Comparison of ENCODE assay signal across 27 cellular contexts in the genomic region with DNA sequence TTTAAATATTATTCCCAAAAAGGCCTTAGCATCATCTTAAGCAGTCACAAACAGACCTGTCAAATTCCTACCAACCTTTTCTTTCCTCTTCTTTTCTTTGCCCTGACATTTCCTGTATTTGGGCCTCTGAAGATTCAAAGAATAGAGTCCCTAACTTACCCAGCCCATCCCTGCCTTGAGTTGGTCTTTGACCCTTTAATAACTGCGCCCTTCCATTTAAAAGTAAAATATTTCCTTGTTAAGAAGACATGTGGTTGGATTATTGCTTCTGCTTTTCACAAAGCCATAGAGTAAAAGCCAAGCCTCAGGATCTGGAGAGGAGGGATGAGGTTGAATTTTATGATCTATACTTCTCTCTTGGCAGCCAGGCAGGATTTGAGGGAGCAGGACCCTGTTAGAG. TPM values are rescaled to one million over a fixed set of nuclear protein-coding genes. Genes with fewer than 3 reads are reported as not detected.
DNase-seq lines count a peak whose midpoint lies in the region; ATAC-seq, FAIRE-seq and TF ChIP-seq lines count a peak whose summit lies in the region.
"Had no signal": no experiment of that assay in that cellular context is flagged by ENCODE, and none has a peak within 500 bp of the region (broad histone marks: within the 10 kb centered on the region; RNA-seq: fewer than 3 reads in every experiment).

No MANE protein-coding gene starts in this region.

- ATAC-seq in GM19035 (IDR thresholded peaks at IDR 0.05; ENCODE audit: unreplicated experiment) (no peak), HG03565 (IDR thresholded peaks at IDR 0.05; ENCODE audit: unreplicated experiment) (no peak)
- ATAC-seq: GM12878, HepG2, K562, Right ventricle myocardium inferior had no signal

- CTCF ChIA-PET in H1 (lab: Charles Lee; ENCODE audit: partially characterized antibody): no interaction called here

- H2BK20ac ChIP-seq in H1 (ENCODE audit: low read length): no peak overlapping the region

- H3K4me3 Mint-ChIP-seq in progenitor cell of endocrine pancreas (ENCODE audit: low read depth): no peak overlapping the region
- H3K4me3 Mint-ChIP-seq: CD4-positive, alpha-beta T cell had no signal

- no peak overlapping the region for H3K9ac ChIP-seq in H1 (replicated peaks in 1 of 4; ENCODE audit: extremely low read depth in 1 of 4, low read depth in 3 of 4, low read length in 3 of 4)
- H3K9ac ChIP-seq: BLaER1 had no signal

- no peak overlapping the region for H2BK120ac ChIP-seq in H1 (replicated peaks; ENCODE audit: low read depth, low read length)

- TF ChIP-seq POLR2A in H1 (IDR thresholded peaks at IDR 0.05; ENCODE audit: control extremely low read depth in 1 of 2, low read depth in 2 of 2, low read length in 2 of 2): no peak

- H4K20me1 ChIP-seq in H1 (replicated peaks in 1 of 2; ENCODE audit: control insufficient read depth in 1 of 2, insufficient read depth in 2 of 2, low read length in 2 of 2): no peaks in the 10 kb centered on the region
- H4K20me1 ChIP-seq: BLaER1 had no signal

- H2BK12ac ChIP-seq in H1 (ENCODE audit: low read depth, low read length): no peak overlapping the region

- no peak overlapping the region for H4K5ac ChIP-seq in H1 (ENCODE audit: insufficient read length, low read depth, low read length)

- no peaks in the 10 kb centered on the region for H3K79me1 ChIP-seq in H1 (ENCODE audit: low read depth, low read length)

- no peak overlapping the region for H3K56ac ChIP-seq in H1 (replicated peaks; ENCODE audit: insufficient read length, low read depth, low read length)

- DNase-seq in DMS79 treated with DMSO at 0.1 percent for 48 hours (lab: John Stamatoyannopoulos, UW) (peak; percentile 25), DMS79 (lab: John Stamatoyannopoulos, UW) (no peak), MV-4-11 (lab: John Stamatoyannopoulos, UW) (peak; percentile 25), H1 (ENCODE audit: low read depth in 1 of 2, low spot score in 2 of 2) (no peak), progenitor cell of endocrine pancreas (ENCODE audit: low spot score, unreplicated experiment) (no peak), GOT3 (lab: John Stamatoyannopoulos, UW) (no peak)
- DNase-seq: ACHN; CD4-positive, alpha-beta T cell; COR-L47; DND-41; NCI-H1694; NCI-H2081; NCI-H446 treated with DMSO at 0.1 percent for 48 hours; NCI-H526 treated with DMSO at 0.1 percent for 48 hours; OCI-M1 had no signal

- H4K91ac ChIP-seq in H1 (replicated peaks; ENCODE audit: insufficient read length, low read length): no peak overlapping the region

- POLR2A ChIA-PET in H1 (lab: Charles Lee; ENCODE audit: partially characterized antibody): no interaction called here

- H3K18ac ChIP-seq in H1 (ENCODE audit: extremely low read depth, low read length): no peak overlapping the region

- no peak overlapping the region for H3K14ac ChIP-seq in H1 (ENCODE audit: insufficient read length)

- H2BK5ac ChIP-seq in H1 (ENCODE audit: low read depth, low read length): no peak overlapping the region

- peaks cover 3% of the 10 kb centered on the region; the same call in 1 of the 2 replicates for H3K23me2 ChIP-seq in H1 (ENCODE audit: low read depth, low read length)

- FAIRE-seq in H1 (lab: Jason Lieb, UNC): no peak
- FAIRE-seq: GM12878, HepG2, K562 had no signal

- no peaks in the 10 kb centered on the region for H3K9me3 ChIP-seq in H1 (ENCODE audit: insufficient read depth in 2 of 2, low read depth in 1 of 2, low read length in 1 of 2)
- H3K9me3 ChIP-seq: BLaER1, HAP-1 had no signal

- H3K4me1 Mint-ChIP-seq in progenitor cell of endocrine pancreas (ENCODE audit: low read depth): peaks cover 29% of the 10 kb centered on the region

- peak overlapping the region; percentile 65; the same call in 1 of the 2 replicates for H2AFZ ChIP-seq in H1 (ENCODE audit: low read length)

- peak overlapping the region; percentile 34 for H3K27ac Mint-ChIP-seq in progenitor cell of endocrine pancreas
- H3K27ac Mint-ChIP-seq: CD4-positive, alpha-beta T cell had no signal

- no peak for TF ChIP-seq RAD21 in H1 (IDR thresholded peaks at IDR 0.05 in 1 of 2, conservative IDR thresholded peaks at IDR 0.05 in 1 of 2; ENCODE audit: low read depth in 2 of 2, low read length in 2 of 2)

- TF ChIP-seq CTCF in H1 (IDR thresholded peaks at IDR 0.05; ENCODE audit: control extremely low read depth in 1 of 3, insufficient read depth in 1 of 3, low read depth in 1 of 3, low read length in 3 of 3): no peak
- no peak for TF ChIP-seq CTCF in progenitor cell of endocrine pancreas (IDR thresholded peaks at IDR 0.05; ENCODE audit: unreplicated experiment)

- no peak overlapping the region for H3K23ac ChIP-seq in H1 (ENCODE audit: insufficient read length)

- no peak overlapping the region for H3K4ac ChIP-seq in H1 (replicated peaks; ENCODE audit: insufficient read length, low read depth, low read length)

- no peaks in the 10 kb centered on the region for H3K9me3 Mint-ChIP-seq in progenitor cell of endocrine pancreas (ENCODE audit: low read depth)
- H3K9me3 Mint-ChIP-seq: CD4-positive, alpha-beta T cell had no signal

- H3K4me2 ChIP-seq in H1 (ENCODE audit: insufficient read depth in 1 of 2, low read depth in 2 of 2, low read length in 2 of 2): no peak overlapping the region
- H3K4me2 ChIP-seq: BLaER1 had no signal

- no peak for TF ChIP-seq EP300 in H1 (IDR thresholded peaks at IDR 0.05; ENCODE audit: borderline replicate concordance in 1 of 2, low read depth in 2 of 2, low read length in 2 of 2)

- H3K4me1 ChIP-seq in H1 (replicated peaks in 1 of 4; ENCODE audit: control insufficient read depth in 3 of 4, insufficient read depth in 4 of 4, low read length in 3 of 4): no peaks in the 10 kb centered on the region
- H3K4me1 ChIP-seq: HAP-1 had no signal

- no peaks in the 10 kb centered on the region for H3K27me3 Mint-ChIP-seq in progenitor cell of endocrine pancreas

- H3K27me3 ChIP-seq in H1 (replicated peaks in 1 of 4; ENCODE audit: control insufficient read depth in 3 of 4, extremely low read depth in 1 of 4, insufficient read depth in 3 of 4, low read length in 3 of 4): peaks cover 0 to 2% (median under 1%) of the 10 kb centered on the region in 4 experiments; a peak in 1 of 7 replicates
- H3K27me3 ChIP-seq: BLaER1 had no signal

- no peak overlapping the region for H2BK15ac ChIP-seq in H1 (ENCODE audit: low read length)

- H2AK5ac ChIP-seq in H1 (ENCODE audit: low read depth, low read length): no peak overlapping the region

- 87% methylated on average over 1 of the region's 1 CpG; no CpG with 5 or more reads in 1 of the 2 experiments for WGBS in H1 (ENCODE audit: extremely low coverage in 1 of 2, insufficient coverage in 1 of 2, insufficient read length in 1 of 2, insufficient replicate concordance in 2 of 2, low coverage in 1 of 2, low lambda C conversion rate in 2 of 2, missing lambda C conversion rate in 1 of 2), 2 experiments

- H4K8ac ChIP-seq in H1 (ENCODE audit: extremely low read depth, insufficient read depth, low read length): no peak overlapping the region

- H3K36me3 Mint-ChIP-seq in progenitor cell of endocrine pancreas (ENCODE audit: insufficient read depth): no peaks in the 10 kb centered on the region

- no peaks in the 10 kb centered on the region for H3K79me2 ChIP-seq in H1 (ENCODE audit: control insufficient read depth in 1 of 2, insufficient read depth in 2 of 2, low read length in 2 of 2)

- no peaks in the 10 kb centered on the region for H3K36me3 ChIP-seq in H1 (ENCODE audit: control insufficient read depth in 2 of 4, insufficient read depth in 4 of 4, low read length in 3 of 4)
- H3K36me3 ChIP-seq: BLaER1, HAP-1 had no signal

- no peak overlapping the region for H3K27ac ChIP-seq in H1 (ENCODE audit: low read depth, low read length)
- H3K27ac ChIP-seq: 22Rv1, BLaER1, HL-60 had no signal

- H3K4me3 ChIP-seq in H1 (ENCODE audit: extremely low read depth in 1 of 4, insufficient read depth in 2 of 4, low read depth in 3 of 4, low read length in 4 of 4): no peak overlapping the region
- H3K4me3 ChIP-seq: BLaER1, GM12878, HAP-1, K562 had no signal

RNA-seq across cellular contexts. Expression of a gene that starts 13.2 kb away (rescaled TPM):
- total RNA-seq in H1 (2021; fragmentation: NEBNext Ultra II Directional; extraction: Animal tissue kit (Norgen Biotek cat#: 25700)): not detected in 2 replicates
- not detected in 2 replicates for polyA plus RNA-seq in H1 (2011; rRNA removed)
- not detected for polyA plus RNA-seq in H1 (2011; cell fraction: cytosol; rRNA removed)
- polyA plus RNA-seq in H1 (2011; cell fraction: nucleus; rRNA removed): not detected
- polyA plus RNA-seq in H1 (2012, experiment 1 of 2): not detected in 4 replicates
- polyA plus RNA-seq in H1 (2012, experiment 2 of 2): not detected
- not detected for polyA plus RNA-seq in H1 (2013, experiment 1 of 2)
- polyA plus RNA-seq in H1 (2013, experiment 2 of 2): not detected
- polyA minus RNA-seq in H1 (2011; rRNA and poly(A)+ RNA removed): not detected in 2 replicates
- not detected for polyA minus RNA-seq in H1 (2011; cell fraction: cytosol; rRNA and poly(A)+ RNA removed)
- not detected for polyA minus RNA-seq in H1 (2011; cell fraction: nucleus; rRNA and poly(A)+ RNA removed)
- not detected in 2 replicates for total RNA-seq in progenitor cell of endocrine pancreas
- total RNA-seq: CD4-positive, alpha-beta T cell; HepG2; HT-29; K562; Right ventricle myocardium inferior; SK-MEL-5 had no signal
- polyA plus RNA-seq: HepG2, K562 had no signal

RNA-seq across cellular contexts. Expression of a gene that starts 29.6 kb away (rescaled TPM):
- not detected in 2 replicates for total RNA-seq in H1 (2021; fragmentation: NEBNext Ultra II Directional; extraction: Animal tissue kit (Norgen Biotek cat#: 25700))
- not detected in 2 replicates for polyA plus RNA-seq in H1 (2011; rRNA removed)
- polyA plus RNA-seq in H1 (2011; cell fraction: cytosol; rRNA removed): not detected
- not detected for polyA plus RNA-seq in H1 (2011; cell fraction: nucleus; rRNA removed)
- not detected in 4 replicates for polyA plus RNA-seq in H1 (2012, experiment 1 of 2)
- polyA plus RNA-seq in H1 (2012, experiment 2 of 2): not detected
- polyA plus RNA-seq in H1 (2013, experiment 1 of 2): not detected
- polyA plus RNA-seq in H1 (2013, experiment 2 of 2): not detected
- polyA minus RNA-seq in H1 (2011; rRNA and poly(A)+ RNA removed): not detected in 2 replicates
- not detected for polyA minus RNA-seq in H1 (2011; cell fraction: cytosol; rRNA and poly(A)+ RNA removed)
- polyA minus RNA-seq in H1 (2011; cell fraction: nucleus; rRNA and poly(A)+ RNA removed): not detected
- 0.29 TPM in 1 of 2 replicates, not detected in the other for total RNA-seq in progenitor cell of endocrine pancreas
- total RNA-seq: CD4-positive, alpha-beta T cell; GM12878; K562; Right ventricle myocardium inferior; SK-MEL-5 had no signal
- polyA plus RNA-seq: K562 had no signal

RNA-seq across cellular contexts. Expression of a gene that starts 33.1 kb away (rescaled TPM):
- not detected in 2 replicates for total RNA-seq in H1 (2021; fragmentation: NEBNext Ultra II Directional; extraction: Animal tissue kit (Norgen Biotek cat#: 25700))
- not detected in 2 replicates for polyA plus RNA-seq in H1 (2011; rRNA removed)
- not detected for polyA plus RNA-seq in H1 (2011; cell fraction: cytosol; rRNA removed)
- polyA plus RNA-seq in H1 (2011; cell fraction: nucleus; rRNA removed): not detected
- not detected in 4 replicates for polyA plus RNA-seq in H1 (2012, experiment 1 of 2)
- not detected for polyA plus RNA-seq in H1 (2012, experiment 2 of 2)
- not detected for polyA plus RNA-seq in H1 (2013, experiment 1 of 2)
- polyA plus RNA-seq in H1 (2013, experiment 2 of 2): not detected
- not detected in 2 replicates for polyA minus RNA-seq in H1 (2011; rRNA and poly(A)+ RNA removed)
- not detected for polyA minus RNA-seq in H1 (2011; cell fraction: cytosol; rRNA and poly(A)+ RNA removed)
- not detected for polyA minus RNA-seq in H1 (2011; cell fraction: nucleus; rRNA and poly(A)+ RNA removed)
- total RNA-seq in progenitor cell of endocrine pancreas: not detected in 2 replicates
- total RNA-seq: CD4-positive, alpha-beta T cell; GM12878; HepG2; HT-29; K562 had no signal
- polyA plus RNA-seq: HepG2, K562 had no signal

RNA-seq across cellular contexts. Expression of a gene that starts 44.4 kb away (rescaled TPM):
- total RNA-seq in H1 (2021; fragmentation: NEBNext Ultra II Directional; extraction: Animal tissue kit (Norgen Biotek cat#: 25700)): not detected in 2 replicates
- not detected in 2 replicates for polyA plus RNA-seq in H1 (2011; rRNA removed)
- polyA plus RNA-seq in H1 (2011; cell fraction: cytosol; rRNA removed): not detected
- not detected for polyA plus RNA-seq in H1 (2011; cell fraction: nucleus; rRNA removed)
- not detected in 4 replicates for polyA plus RNA-seq in H1 (2012, experiment 1 of 2)
- not detected for polyA plus RNA-seq in H1 (2012, experiment 2 of 2)
- not detected for polyA plus RNA-seq in H1 (2013, experiment 1 of 2)
- not detected for polyA plus RNA-seq in H1 (2013, experiment 2 of 2)
- polyA minus RNA-seq in H1 (2011; rRNA and poly(A)+ RNA removed): not detected in 2 replicates
- polyA minus RNA-seq in H1 (2011; cell fraction: cytosol; rRNA and poly(A)+ RNA removed): not detected
- not detected for polyA minus RNA-seq in H1 (2011; cell fraction: nucleus; rRNA and poly(A)+ RNA removed)
- total RNA-seq in progenitor cell of endocrine pancreas: not detected in 2 replicates
- total RNA-seq: CD4-positive, alpha-beta T cell; GM12878; K562; SK-MEL-5 had no signal
- polyA plus RNA-seq: GM12878, K562 had no signal

RNA-seq across cellular contexts. Expression of a gene that starts 49.7 kb away (rescaled TPM):
- total RNA-seq in H1 (2021; fragmentation: NEBNext Ultra II Directional; extraction: Animal tissue kit (Norgen Biotek cat#: 25700)): not detected in 2 replicates
- not detected in 2 replicates for polyA plus RNA-seq in H1 (2011; rRNA removed)
- polyA plus RNA-seq in H1 (2011; cell fraction: cytosol; rRNA removed): not detected
- not detected for polyA plus RNA-seq in H1 (2011; cell fraction: nucleus; rRNA removed)
- polyA plus RNA-seq in H1 (2012, experiment 1 of 2): not detected in 4 replicates
- polyA plus RNA-seq in H1 (2012, experiment 2 of 2): not detected
- not detected for polyA plus RNA-seq in H1 (2013, experiment 1 of 2)
- not detected for polyA plus RNA-seq in H1 (2013, experiment 2 of 2)
- polyA minus RNA-seq in H1 (2011; rRNA and poly(A)+ RNA removed): not detected in 2 replicates
- not detected for polyA minus RNA-seq in H1 (2011; cell fraction: cytosol; rRNA and poly(A)+ RNA removed)
- not detected for polyA minus RNA-seq in H1 (2011; cell fraction: nucleus; rRNA and poly(A)+ RNA removed)
- not detected in 2 replicates for total RNA-seq in progenitor cell of endocrine pancreas
- total RNA-seq: CD4-positive, alpha-beta T cell; GM12878; HT-29; K562; Right ventricle myocardium inferior; SK-MEL-5 had no signal
- polyA plus RNA-seq: GM12878, K562 had no signal

Comparison
In these comparisons a context has a peak if more than half of its experiments do, and no peak if none do; other contexts are left out.
1. DNase-seq: peak in DMS79 treated with DMSO at 0.1 percent for 48 hours (single experiment) and MV-4-11 (single experiment); none in DMS79 (single experiment), H1 (0 of 2), progenitor cell of endocrine pancreas (single experiment) and GOT3 (single experiment).